Comparison of ENCODE assay signal across 8 cellular contexts in the genomic region with DNA sequence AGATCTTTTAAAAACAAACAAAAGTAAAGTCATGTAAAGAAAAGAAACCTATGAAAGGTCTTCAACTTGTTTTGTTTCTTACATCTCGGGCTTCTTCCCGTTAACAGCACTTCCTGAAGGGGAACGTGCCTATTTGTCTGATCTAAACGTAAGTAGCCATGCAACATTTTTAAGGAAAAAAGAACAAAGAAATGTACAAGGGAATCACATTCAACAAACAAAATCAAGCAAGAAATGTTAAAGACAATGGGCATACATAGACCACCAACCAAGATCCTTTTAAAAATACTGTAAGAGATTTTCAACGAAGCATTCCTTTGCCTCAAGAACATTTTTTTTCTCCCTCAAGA.
DNase-seq lines count a peak whose midpoint lies in the region; ATAC-seq and TF ChIP-seq lines count a peak whose summit lies in the region.

No MANE protein-coding gene starts in this region.

- in situ Hi-C loops in transverse colon (cut with MboI; ENCODE audit: low pct_ligation_motif_present in 1 of 4, low pct_unique_long_range_greater_than_20kb in 1 of 4, low sequenced_read_pairs in 3 of 4), result no loop called here

- intact Hi-C loops in activated B cell treated with CpG ODN at 0.5 μM for 24 hours (cut with micrococcal nuclease), result loop anchor here (5.0 kb wide), 2 partner anchors 1120 to 1440 kb away; a partner anchor contains a TSS
- intact Hi-C loops in transverse colon (cut with DNase I; ENCODE audit: low total_unique reads), result no loop called here

- no peak for DNase-seq in activated T-cell treated with anti-CD3 and anti-CD28 coated beads, Interleukin-2, amount 50 U/mL, for 72 hours
- DNase-seq in activated T-cell treated with anti-CD3 and anti-CD28 coated beads, Interleukin-2, amount 50 U/mL, for 1 hour, result no peak
- DNase-seq in activated B cell treated with CpG ODN at 0.5 μM for 24 hours, result no peak
- no peak for DNase-seq in immature natural killer cell
- DNase-seq in transverse colon, result no peak
- no peak for DNase-seq in stimulated activated CD4-positive, alpha-beta T cell treated with anti-CD3 and anti-CD28 coated beads, Interleukin-4, amount 100 ng/mL, for 1 hour
- no peak for DNase-seq in T1000 (lab: John Stamatoyannopoulos, UW)

- peak overlapping the region; percentile 61 to 94 for H3K4me3 Mint-ChIP-seq in activated T-cell treated with anti-CD3 and anti-CD28 coated beads, Interleukin-2, amount 50 U/mL, for 72 hours
- peak overlapping the region; percentile 83 for H3K4me3 Mint-ChIP-seq in activated B cell treated with CpG ODN at 0.5 μM for 24 hours
- H3K4me3 Mint-ChIP-seq in immature natural killer cell, result peak overlapping the region; percentile 83 to 94 (median 90)

- ATAC-seq in activated T-cell treated with anti-CD3 and anti-CD28 coated beads, Interleukin-2, amount 50 U/mL, for 72 hours (replicated peaks in 1 of 2), result no peak
- no peak for ATAC-seq in activated B cell treated with CpG ODN at 0.5 μM for 24 hours (ENCODE audit: low read depth)
- no peak for ATAC-seq in HG03460 (IDR thresholded peaks at IDR 0.05; ENCODE audit: unreplicated experiment)

- no peaks in the 10 kb centered on the region for H3K36me3 Mint-ChIP-seq in activated T-cell treated with anti-CD3 and anti-CD28 coated beads, Interleukin-2, amount 50 U/mL, for 72 hours (ENCODE audit: insufficient read depth in 2 of 2)
- H3K36me3 Mint-ChIP-seq in activated B cell treated with CpG ODN at 0.5 μM for 24 hours (ENCODE audit: low read depth) (no peaks in the 10 kb centered on the region), immature natural killer cell (no peaks in the 10 kb centered on the region)

- H3K4me1 ChIP-seq in transverse colon, result peaks cover 0 to 6% (median 2%) of the 10 kb centered on the region in 4 donors

- peaks cover under 1% of the 10 kb centered on the region for H3K27me3 Mint-ChIP-seq in activated T-cell treated with anti-CD3 and anti-CD28 coated beads, Interleukin-2, amount 50 U/mL, for 72 hours (ENCODE audit: low read depth)
- H3K27me3 Mint-ChIP-seq in activated B cell treated with CpG ODN at 0.5 μM for 24 hours, result peaks cover 5% of the 10 kb centered on the region
- peaks cover 0 to 2% (median 2%) of the 10 kb centered on the region in 3 donors for H3K27me3 Mint-ChIP-seq in immature natural killer cell (ENCODE audit: low read depth in 3 of 3)

- H3K27me3 ChIP-seq in transverse colon, result no peaks in the 10 kb centered on the region

- CTCF ChIA-PET in activated B cell treated with CpG ODN at 0.5 μM for 24 hours (lab: Charles Lee), result interaction anchor here (1.0 kb wide), 1 partner anchor 38 kb away, joined by 5 read pairs; no protein-coding TSS in a partner anchor

- POLR2A ChIA-PET in activated B cell treated with CpG ODN at 0.5 μM for 24 hours (lab: Charles Lee), result no interaction called here

- peak overlapping the region; percentile 98 for H3K27ac Mint-ChIP-seq in activated T-cell treated with anti-CD3 and anti-CD28 coated beads, Interleukin-2, amount 50 U/mL, for 72 hours
- H3K27ac Mint-ChIP-seq in activated B cell treated with CpG ODN at 0.5 μM for 24 hours (peak overlapping the region; percentile 85), immature natural killer cell (peak overlapping the region in 5 of 6 donors; percentile 59 to 92 (median 75))

- H3K9me3 Mint-ChIP-seq in activated T-cell treated with anti-CD3 and anti-CD28 coated beads, Interleukin-2, amount 50 U/mL, for 72 hours, result no peaks in the 10 kb centered on the region
- H3K9me3 Mint-ChIP-seq in activated B cell treated with CpG ODN at 0.5 μM for 24 hours (no peaks in the 10 kb centered on the region), immature natural killer cell (no peaks in the 10 kb centered on the region)

- no peak for TF ChIP-seq EP300 in transverse colon (IDR thresholded peaks at IDR 0.05; ENCODE audit: low read depth)

- no peak for TF ChIP-seq POLR2A in transverse colon (IDR thresholded peaks at IDR 0.05)

- WGBS in transverse colon (ENCODE audit: low coverage in 1 of 2), 2 donors, result 27 to 47% methylated on average over 5 of the region's 5 CpGs

- H3K4me1 Mint-ChIP-seq in activated T-cell treated with anti-CD3 and anti-CD28 coated beads, Interleukin-2, amount 50 U/mL, for 72 hours (ENCODE audit: low read depth), result peaks cover 5% of the 10 kb centered on the region
- H3K4me1 Mint-ChIP-seq in activated B cell treated with CpG ODN at 0.5 μM for 24 hours (peaks cover 25% of the 10 kb centered on the region), immature natural killer cell (peaks cover 9 to 15% of the 10 kb centered on the region in 2 donors)

- H3K9me3 ChIP-seq in transverse colon, result no peaks in the 10 kb centered on the region

- H3K4me3 ChIP-seq in transverse colon, result peak overlapping the region in 3 of 4 donors; percentile 13 to 43 (median 27)

- TF ChIP-seq CTCF in activated B cell treated with CpG ODN at 0.5 μM for 24 hours (IDR thresholded peaks at IDR 0.05) (no peak), transverse colon (IDR thresholded peaks at IDR 0.05) (no peak)

- H3K36me3 ChIP-seq in transverse colon, result no peaks in the 10 kb centered on the region

- H3K27ac ChIP-seq in transverse colon, result peak overlapping the region in 1 of 4 donors; percentile 1
